ENCODE assay signal across 3 cellular contexts in genomic region chr13:72677431-72677830, GRCh38.
TF ChIP-seq lines count a peak whose summit lies in the region.

No MANE protein-coding gene starts in this region.

TF ChIP-seq in HEK293, 187 proteins besides CTCF, POLR2A, EP300 and RAD21:
- TF ChIP-seq ZNF518A (tag by site-specific recombination; conservative IDR thresholded peaks at IDR 0.05; ENCODE audit: low read depth) (no peak), TRIM28 (IDR thresholded peaks at IDR 0.05; ENCODE audit: borderline replicate concordance, low read length) (peak; percentile 46; the same call in 1 of the 2 replicates), TCF7L2 (IDR thresholded peaks at IDR 0.05; ENCODE audit: borderline replicate concordance, low read depth, low read length) (peak; percentile 79; the same call in 1 of the 2 replicates), ZNF23 (tag by site-specific recombination; IDR thresholded peaks at IDR 0.05; ENCODE audit: borderline replicate concordance) (no peak)

TF ChIP-seq in SK-N-SH treated with all-trans-retinoic acid at 6 μM for 48 hours, 23 proteins besides CTCF, POLR2A, EP300 and RAD21 (continued from another document):
- TF ChIP-seq GLIS3 (CRISPR knock-in tag; IDR thresholded peaks at IDR 0.05) (peak; percentile 32; the same call in 1 of the 2 replicates), SNAI2 (CRISPR knock-in tag; IDR thresholded peaks at IDR 0.05) (0 out of 2 replicates have a peak, but pooled peaks have one; percentile 41)
- TF ChIP-seq, protein P1, sequence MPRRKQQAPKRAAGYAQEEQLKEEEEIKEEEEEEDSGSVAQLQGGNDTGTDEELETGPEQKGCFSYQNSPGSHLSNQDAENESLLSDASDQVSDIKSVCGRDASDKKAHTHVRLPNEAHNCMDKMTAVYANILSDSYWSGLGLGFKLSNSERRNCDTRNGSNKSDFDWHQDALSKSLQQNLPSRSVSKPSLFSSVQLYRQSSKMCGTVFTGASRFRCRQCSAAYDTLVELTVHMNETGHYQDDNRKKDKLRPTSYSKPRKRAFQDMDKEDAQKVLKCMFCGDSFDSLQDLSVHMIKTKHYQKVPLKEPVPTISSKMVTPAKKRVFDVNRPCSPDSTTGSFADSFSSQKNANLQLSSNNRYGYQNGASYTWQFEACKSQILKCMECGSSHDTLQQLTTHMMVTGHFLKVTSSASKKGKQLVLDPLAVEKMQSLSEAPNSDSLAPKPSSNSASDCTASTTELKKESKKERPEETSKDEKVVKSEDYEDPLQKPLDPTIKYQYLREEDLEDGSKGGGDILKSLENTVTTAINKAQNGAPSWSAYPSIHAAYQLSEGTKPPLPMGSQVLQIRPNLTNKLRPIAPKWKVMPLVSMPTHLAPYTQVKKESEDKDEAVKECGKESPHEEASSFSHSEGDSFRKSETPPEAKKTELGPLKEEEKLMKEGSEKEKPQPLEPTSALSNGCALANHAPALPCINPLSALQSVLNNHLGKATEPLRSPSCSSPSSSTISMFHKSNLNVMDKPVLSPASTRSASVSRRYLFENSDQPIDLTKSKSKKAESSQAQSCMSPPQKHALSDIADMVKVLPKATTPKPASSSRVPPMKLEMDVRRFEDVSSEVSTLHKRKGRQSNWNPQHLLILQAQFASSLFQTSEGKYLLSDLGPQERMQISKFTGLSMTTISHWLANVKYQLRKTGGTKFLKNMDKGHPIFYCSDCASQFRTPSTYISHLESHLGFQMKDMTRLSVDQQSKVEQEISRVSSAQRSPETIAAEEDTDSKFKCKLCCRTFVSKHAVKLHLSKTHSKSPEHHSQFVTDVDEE (CRISPR knock-in tag; IDR thresholded peaks at IDR 0.05) = peak; percentile 91
TF ChIP-seq in SK-N-SH treated with all-trans-retinoic acid at 6 μM for 48 hours: peak in this region for 6.

TF ChIP-seq in WTC11, 78 proteins besides CTCF, POLR2A, EP300 and RAD21 (continued from another document):
- TF ChIP-seq, protein P2, sequence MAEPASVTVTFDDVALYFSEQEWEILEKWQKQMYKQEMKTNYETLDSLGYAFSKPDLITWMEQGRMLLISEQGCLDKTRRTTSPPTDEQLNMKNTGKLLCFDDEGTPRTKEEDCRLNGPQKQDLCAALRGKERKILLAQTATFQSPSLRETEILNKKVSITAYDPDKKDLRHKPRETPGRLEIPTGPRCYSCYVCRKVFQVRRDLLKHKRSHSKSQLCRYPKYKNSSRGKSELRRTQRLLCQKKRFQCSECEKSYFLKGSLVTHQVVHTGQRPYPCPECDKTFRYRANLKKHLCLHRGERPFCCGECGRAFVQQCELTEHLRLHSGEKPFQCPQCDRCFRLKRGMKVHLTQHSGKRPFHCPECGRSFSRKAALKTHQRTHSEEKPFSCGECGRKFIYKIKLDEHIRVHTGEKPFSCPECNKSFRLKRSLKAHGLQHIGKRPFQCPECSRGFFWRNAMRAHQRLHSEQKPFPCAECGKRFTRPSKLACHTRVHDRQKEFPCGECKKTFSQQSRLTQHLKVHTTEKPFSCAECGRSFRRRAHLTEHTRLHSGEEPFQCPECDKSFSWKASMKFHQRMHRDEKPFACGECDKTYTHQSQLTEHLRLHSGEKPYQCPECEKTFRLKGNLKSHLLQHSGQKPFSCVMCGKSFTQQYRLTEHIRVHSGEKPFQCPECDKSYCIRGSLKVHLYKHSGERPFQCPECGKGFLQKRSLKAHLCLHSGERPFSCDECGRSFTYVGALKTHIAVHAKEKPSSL (CRISPR knock-in tag; conservative IDR thresholded peaks at IDR 0.05) = no peak
- TF ChIP-seq ZNF121 (CRISPR knock-in tag; IDR thresholded peaks at IDR 0.05) = no peak
- TF ChIP-seq RELA (CRISPR knock-in tag; IDR thresholded peaks at IDR 0.05; ENCODE audit: borderline replicate concordance) = no peak
- TF ChIP-seq ELF4 (CRISPR knock-in tag; IDR thresholded peaks at IDR 0.05; ENCODE audit: low read depth) = no peak
- no peak for TF ChIP-seq TEAD1 (CRISPR knock-in tag; IDR thresholded peaks at IDR 0.05)
- TF ChIP-seq, protein P3, sequence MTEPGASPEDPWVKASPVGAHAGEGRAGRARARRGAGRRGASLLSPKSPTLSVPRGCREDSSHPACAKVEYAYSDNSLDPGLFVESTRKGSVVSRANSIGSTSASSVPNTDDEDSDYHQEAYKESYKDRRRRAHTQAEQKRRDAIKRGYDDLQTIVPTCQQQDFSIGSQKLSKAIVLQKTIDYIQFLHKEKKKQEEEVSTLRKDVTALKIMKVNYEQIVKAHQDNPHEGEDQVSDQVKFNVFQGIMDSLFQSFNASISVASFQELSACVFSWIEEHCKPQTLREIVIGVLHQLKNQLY (CRISPR knock-in tag; IDR thresholded peaks at IDR 0.05) = no peak
- TF ChIP-seq ZBTB43 (CRISPR knock-in tag; IDR thresholded peaks at IDR 0.05) = no peak
TF ChIP-seq in WTC11: peak in this region for 0.
